ENCODE assay signal across 22 cellular contexts in genomic region chr14:32085182-32085844, GRCh38. TPM values are rescaled to one million over a fixed set of nuclear protein-coding genes. Genes with fewer than 3 reads are reported as not detected.
A peak's percentile ranks its signal among the peaks of the same experiment; 100 is the strongest.
DNase-seq lines count a peak whose midpoint lies in the region; ATAC-seq, FAIRE-seq and TF ChIP-seq lines count a peak whose summit lies in the region.
"Had no signal": no experiment of that assay in that cellular context is flagged by ENCODE, and none has a peak within 500 bp of the region (broad histone marks: within the 10 kb centered on the region; RNA-seq: fewer than 3 reads in every experiment).

No MANE protein-coding gene starts in this region.

- POLR2A ChIA-PET in HEK293 (lab: Yijun Ruan, JAX), result interaction anchor here (2.3 kb wide), 1 partner anchor 9 kb away, joined by 8 read pairs; the partner anchor contains the start of gene ARHGAP5
- POLR2A ChIA-PET in T-cell (lab: Charles Lee), result no interaction called here

- H3K4me1 Mint-ChIP-seq in T-cell, result peaks cover 48 to 57% (median 51%) of the 10 kb centered on the region in 3 donors

- H3K9me3 Mint-ChIP-seq in T-cell, result no peaks in the 10 kb centered on the region
- H3K9me3 Mint-ChIP-seq: CD4-positive, alpha-beta T cell had no signal

- CTCF ChIA-PET in HEK293 (lab: Yijun Ruan, JAX), result interaction anchor here (0.6 to 2.4 kb wide), 5 partner anchors 12 to 169 kb away, joined by 3 to 7 read pairs (median 5); no protein-coding TSS in a partner anchor
- CTCF ChIA-PET in T-cell (lab: Charles Lee), result interaction anchor here (0.6 to 1.3 kb wide), 3 partner anchors 24 to 168 kb away, joined by 3 to 4 read pairs (median 3); no protein-coding TSS in a partner anchor

- no peak overlapping the region for H3K4me3 Mint-ChIP-seq in T-cell
- H3K4me3 Mint-ChIP-seq: CD4-positive, alpha-beta T cell had no signal

- peaks cover 10% of the 10 kb centered on the region for H4K20me1 ChIP-seq in keratinocyte (ENCODE audit: control insufficient read depth, extremely low read depth, insufficient read depth, low read length)

- DNase-seq in D721Med (ENCODE audit: insufficient read length, low spot score) (no peak), keratinocyte (ENCODE audit: low read depth, low spot score) (no peak), adrenal gland (no peak), T-cell (no peak), midbrain (lab: John Stamatoyannopoulos, UW) (no peak)
- DNase-seq in activated effector memory CD4-positive, alpha-beta T cell treated with anti-CD3 and anti-CD28 coated beads, Interleukin-2, amount 50 U/mL, for 16 hours, result no peak
- DNase-seq: BE2C; CD4-positive, alpha-beta T cell; DND-41; GDM1; GOT3; NCI-H1436; NCI-H2029; NCI-H2171 treated with DMSO at 0.1 percent for 48 hours; NCI-H446 treated with DMSO at 0.1 percent for 48 hours; NK-92 treated with Interleukin-12 subunit alpha and Interleukin-12 subunit beta, amount 100 ng/mL, for 24 hours; OCI-M1; RPMI8226; SJCRH30 had no signal

- H3K9ac ChIP-seq in keratinocyte (ENCODE audit: control insufficient read depth, extremely low read depth, insufficient read depth, low read length), result no peak overlapping the region

- intact Hi-C loops in adrenal gland (cut with DNase I), result no loop called here

- dilution Hi-C loops in keratinocyte (cut with MboI; ENCODE audit: extremely low pct_ligation_motif_present, low sequenced_read_pairs), result no loop called here

- no peaks in the 10 kb centered on the region for H3K27me3 Mint-ChIP-seq in T-cell
- H3K27me3 Mint-ChIP-seq: CD4-positive, alpha-beta T cell had no signal

- TF ChIP-seq CTCF in D721Med (IDR thresholded peaks at IDR 0.05; ENCODE audit: insufficient read depth, missing control alignments) (no peak), HEK293 (tag by site-specific recombination; IDR thresholded peaks at IDR 0.05) (no peak), keratinocyte (optimal IDR thresholded peaks at IDR 0.05 in 1 of 3, IDR thresholded peaks at IDR 0.05 in 1 of 3, conservative IDR thresholded peaks at IDR 0.05 in 1 of 3; ENCODE audit: extremely low read depth in 1 of 3, insufficient read depth in 2 of 3, low read length in 3 of 3) (no peak), adrenal gland (IDR thresholded peaks at IDR 0.05) (no peak)

- no peak overlapping the region for H2AFZ ChIP-seq in keratinocyte (ENCODE audit: control insufficient read depth, low read length)

- no peak overlapping the region for H3K27ac Mint-ChIP-seq in T-cell
- H3K27ac Mint-ChIP-seq: CD4-positive, alpha-beta T cell had no signal

- no peaks in the 10 kb centered on the region for H3K9me3 ChIP-seq in HEK293 (ENCODE audit: control insufficient read depth, insufficient read depth, low read depth, low read length)
- H3K9me3 ChIP-seq in keratinocyte (ENCODE audit: control insufficient read depth, low read depth, low read length), result no peaks in the 10 kb centered on the region
- no peaks in the 10 kb centered on the region for H3K9me3 ChIP-seq in adrenal gland (replicated peaks in 1 of 3)
- H3K9me3 ChIP-seq: BE2C, SJCRH30 had no signal

- 93 to 97% (median 95%) methylated on average over 3 of the region's 3 CpGs for WGBS in adrenal gland, 4 donors

- no peak for TF ChIP-seq POLR2A in adrenal gland (IDR thresholded peaks at IDR 0.05)

- H3K4me3 ChIP-seq in HEK293 (ENCODE audit: low read depth, low read length) (no peak overlapping the region), keratinocyte (ENCODE audit: control insufficient read depth in 2 of 3, extremely low read depth in 1 of 3, insufficient read depth in 2 of 3, low read depth in 1 of 3, low read length in 3 of 3) (peak overlapping the region in 1 of 3 experiments; percentile 61), adrenal gland (no peak overlapping the region)
- H3K4me3 ChIP-seq: GM12878, SJCRH30 had no signal

- peaks cover 5% of the 10 kb centered on the region for H3K36me3 Mint-ChIP-seq in T-cell

- H3K9me1 ChIP-seq in keratinocyte (ENCODE audit: control insufficient read depth, extremely low read depth, insufficient read depth, low read length), result no peaks in the 10 kb centered on the region

- H3K4me1 ChIP-seq in HEK293 (ENCODE audit: control insufficient read depth, insufficient read depth, low read length) (peaks cover 64% of the 10 kb centered on the region), keratinocyte (ENCODE audit: control insufficient read depth, extremely low read depth, insufficient read depth, low read length) (peaks cover 25% of the 10 kb centered on the region), adrenal gland (replicated peaks in 1 of 2) (peaks cover 12 to 65% of the 10 kb centered on the region in 2 donors)
- H3K4me1 ChIP-seq: BE2C had no signal

- H3K27me3 ChIP-seq in keratinocyte (ENCODE audit: control insufficient read depth, extremely low read depth, insufficient read depth, low read length) (no peaks in the 10 kb centered on the region), adrenal gland (no peaks in the 10 kb centered on the region)
- H3K27me3 ChIP-seq: BE2C, SJCRH30 had no signal

- ATAC-seq in T-cell (replicated peaks in 1 of 4), result no peak
- ATAC-seq: GM12878 had no signal

- peaks cover under 1 to 3% of the 10 kb centered on the region in 2 experiments for H3K36me3 ChIP-seq in HEK293 (ENCODE audit: control insufficient read depth in 2 of 2, insufficient read depth in 1 of 2, low read length in 2 of 2)
- peaks cover 0 to 3% of the 10 kb centered on the region in 2 experiments for H3K36me3 ChIP-seq in keratinocyte (ENCODE audit: control insufficient read depth in 2 of 2, extremely low read depth in 1 of 2, insufficient read depth in 2 of 2, low read length in 2 of 2)
- peaks cover 0 to under 1% of the 10 kb centered on the region in 2 donors for H3K36me3 ChIP-seq in adrenal gland (replicated peaks in 1 of 2)
- H3K36me3 ChIP-seq: BE2C had no signal

- peak overlapping the region; percentile 89 for H3K4me2 ChIP-seq in keratinocyte (ENCODE audit: control insufficient read depth, extremely low read depth, insufficient read depth, low read depth, low read length)

- FAIRE-seq in D721Med (lab: Jason Lieb, UNC), result peak; percentile 41
- FAIRE-seq in TTC549 (lab: Jason Lieb, UNC), result peak; percentile 23
- FAIRE-seq in keratinocyte (lab: Jason Lieb, UNC), result no peak
- FAIRE-seq: GM12878 had no signal

- H3K79me2 ChIP-seq in keratinocyte (ENCODE audit: control insufficient read depth, insufficient read depth, low read length), result peaks cover 98% of the 10 kb centered on the region

- H3K27ac ChIP-seq in HEK293 (ENCODE audit: extremely low read depth, low read depth, low read length) (no peak overlapping the region), keratinocyte (ENCODE audit: control insufficient read depth, insufficient read depth, low read length) (peak overlapping the region; percentile 50), adrenal gland (no peak overlapping the region)
- H3K27ac ChIP-seq: SJCRH30 had no signal

TF ChIP-seq in HEK293, 187 proteins besides CTCF, POLR2A, EP300 and RAD21:
- TF ChIP-seq, protein P1, sequence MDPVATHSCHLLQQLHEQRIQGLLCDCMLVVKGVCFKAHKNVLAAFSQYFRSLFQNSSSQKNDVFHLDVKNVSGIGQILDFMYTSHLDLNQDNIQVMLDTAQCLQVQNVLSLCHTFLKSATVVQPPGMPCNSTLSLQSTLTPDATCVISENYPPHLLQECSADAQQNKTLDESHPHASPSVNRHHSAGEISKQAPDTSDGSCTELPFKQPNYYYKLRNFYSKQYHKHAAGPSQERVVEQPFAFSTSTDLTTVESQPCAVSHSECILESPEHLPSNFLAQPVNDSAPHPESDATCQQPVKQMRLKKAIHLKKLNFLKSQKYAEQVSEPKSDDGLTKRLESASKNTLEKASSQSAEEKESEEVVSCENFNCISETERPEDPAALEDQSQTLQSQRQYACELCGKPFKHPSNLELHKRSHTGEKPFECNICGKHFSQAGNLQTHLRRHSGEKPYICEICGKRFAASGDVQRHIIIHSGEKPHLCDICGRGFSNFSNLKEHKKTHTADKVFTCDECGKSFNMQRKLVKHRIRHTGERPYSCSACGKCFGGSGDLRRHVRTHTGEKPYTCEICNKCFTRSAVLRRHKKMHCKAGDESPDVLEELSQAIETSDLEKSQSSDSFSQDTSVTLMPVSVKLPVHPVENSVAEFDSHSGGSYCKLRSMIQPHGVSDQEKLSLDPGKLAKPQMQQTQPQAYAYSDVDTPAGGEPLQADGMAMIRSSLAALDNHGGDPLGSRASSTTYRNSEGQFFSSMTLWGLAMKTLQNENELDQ (tag by site-specific recombination; IDR thresholded peaks at IDR 0.05; ENCODE audit: low read depth), result no peak
- TF ChIP-seq, protein P2, sequence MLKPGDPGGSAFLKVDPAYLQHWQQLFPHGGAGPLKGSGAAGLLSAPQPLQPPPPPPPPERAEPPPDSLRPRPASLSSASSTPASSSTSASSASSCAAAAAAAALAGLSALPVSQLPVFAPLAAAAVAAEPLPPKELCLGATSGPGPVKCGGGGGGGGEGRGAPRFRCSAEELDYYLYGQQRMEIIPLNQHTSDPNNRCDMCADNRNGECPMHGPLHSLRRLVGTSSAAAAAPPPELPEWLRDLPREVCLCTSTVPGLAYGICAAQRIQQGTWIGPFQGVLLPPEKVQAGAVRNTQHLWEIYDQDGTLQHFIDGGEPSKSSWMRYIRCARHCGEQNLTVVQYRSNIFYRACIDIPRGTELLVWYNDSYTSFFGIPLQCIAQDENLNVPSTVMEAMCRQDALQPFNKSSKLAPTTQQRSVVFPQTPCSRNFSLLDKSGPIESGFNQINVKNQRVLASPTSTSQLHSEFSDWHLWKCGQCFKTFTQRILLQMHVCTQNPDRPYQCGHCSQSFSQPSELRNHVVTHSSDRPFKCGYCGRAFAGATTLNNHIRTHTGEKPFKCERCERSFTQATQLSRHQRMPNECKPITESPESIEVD (tag by site-specific recombination; IDR thresholded peaks at IDR 0.05), result peak; percentile 62; the same call in 1 of the 2 replicates
- no peak for TF ChIP-seq ZNF621 (tag by site-specific recombination; IDR thresholded peaks at IDR 0.05)
TF ChIP-seq in HEK293: peak in this region for 1.

RNA-seq across cellular contexts. Expression of gene ARHGAP5, which starts 8.2 kb away (rescaled TPM):
- polyA plus RNA-seq in keratinocyte, result 24.4 to 43.1 TPM (median 32.8 TPM) in 3 replicates
- polyA plus RNA-seq in keratinocyte (2011; ENCODE audit: low read depth), result 164 TPM
- 22.3 and 48.7 TPM in 2 replicates for polyA plus RNA-seq in keratinocyte (2011; cell fraction: cytosol; rRNA removed)
- 43.8 and 56.0 TPM in 2 replicates for polyA plus RNA-seq in keratinocyte (2011; cell fraction: nucleus; rRNA removed)
- 31.6 and 43.1 TPM in 2 replicates for polyA plus RNA-seq in keratinocyte (2012; ENCODE audit: low replicate concordance)
- 5.9 to 112 TPM (median 57.8 TPM) in 3 replicates for polyA minus RNA-seq in keratinocyte
- 58.7 TPM for polyA minus RNA-seq in keratinocyte (2011; cell fraction: cytosol; rRNA and poly(A)+ RNA removed)
- 48.2 and 107 TPM in 2 replicates for polyA minus RNA-seq in keratinocyte (2011; cell fraction: nucleus; rRNA and poly(A)+ RNA removed)
- total RNA-seq in adrenal gland, result 10 to 100 TPM; 42.3 to 100.0 (median 79.9) TPM
- 10 to 100 TPM; 11.9 to 49.1 (median 15.8) TPM for polyA plus RNA-seq in adrenal gland
- 10 to 100 TPM; 43.1 to 69.3 (median 60.9) TPM for total RNA-seq in T-cell
